ENCODE assay signal across 12 cellular contexts in genomic region chr2:208359632-208359986, GRCh38. TPM values are rescaled to one million over a fixed set of nuclear protein-coding genes. Genes with fewer than 3 reads are reported as not detected.
DNase-seq lines count a peak whose midpoint lies in the region; ATAC-seq and TF ChIP-seq lines count a peak whose summit lies in the region.
"Had no signal": no experiment of that assay in that cellular context is flagged by ENCODE, and none has a peak within 500 bp of the region (broad histone marks: within the 10 kb centered on the region; RNA-seq: fewer than 3 reads in every experiment).

No MANE protein-coding gene starts in this region.

- H3K18ac ChIP-seq in neuronal stem cell (ENCODE audit: low read length) = peak overlapping the region; percentile 49

- H3K27me3 Mint-ChIP-seq in endodermal cell (ENCODE audit: insufficient read depth) = no peaks in the 10 kb centered on the region
- H3K27me3 Mint-ChIP-seq: activated CD4-positive, alpha-beta memory T cell treated with anti-CD3 and anti-CD28 coated beads, Interleukin-2, amount 10 ng/mL, durations not matched to agents 7 days and 5 days had no signal

- no peak overlapping the region for H3K4me2 ChIP-seq in neuronal stem cell (ENCODE audit: insufficient read depth, low read length, poor library complexity, severe bottlenecking)

- H3K14ac ChIP-seq in neuronal stem cell (ENCODE audit: low read length) = no peak overlapping the region

- ATAC-seq in HG03045 (IDR thresholded peaks at IDR 0.05; ENCODE audit: unreplicated experiment) (no peak), GM19324 (IDR thresholded peaks at IDR 0.05; ENCODE audit: low FRiP score, unreplicated experiment) (no peak)

- no peak overlapping the region for H2BK12ac ChIP-seq in neuronal stem cell (ENCODE audit: low read length)

- no peak overlapping the region for H3K27ac ChIP-seq in endodermal cell (ENCODE audit: low read depth, low read length)
- no peak overlapping the region for H3K27ac ChIP-seq in neuronal stem cell (replicated peaks; ENCODE audit: low read length)

- no peak overlapping the region for H2BK15ac ChIP-seq in neuronal stem cell (ENCODE audit: low read length)

- H3K79me1 ChIP-seq in neuronal stem cell (ENCODE audit: low read depth, low read length) = no peaks in the 10 kb centered on the region

- peaks cover 4% of the 10 kb centered on the region for H3K9me3 ChIP-seq in endodermal cell (ENCODE audit: control insufficient read depth, low read length)
- peaks cover 3 to 5% of the 10 kb centered on the region in 2 donors for H3K9me3 ChIP-seq in neuronal stem cell (replicated peaks in 1 of 2; ENCODE audit: control insufficient read depth in 2 of 2, insufficient read depth in 1 of 2, low read depth in 1 of 2, low read length in 2 of 2)

- H2AK5ac ChIP-seq in neuronal stem cell (ENCODE audit: low read depth, low read length) = no peak overlapping the region

- H3K4me3 Mint-ChIP-seq in endodermal cell = no peak overlapping the region

- H3K4me1 ChIP-seq in endodermal cell (ENCODE audit: control insufficient read depth, insufficient read depth, low read length) (no peaks in the 10 kb centered on the region), neuronal stem cell (ENCODE audit: control insufficient read depth in 2 of 2, insufficient read depth in 1 of 2, low read depth in 1 of 2, low read length in 2 of 2) (peaks cover 3 to 7% of the 10 kb centered on the region in 2 donors)

- no peak overlapping the region for H2AFZ ChIP-seq in neuronal stem cell (ENCODE audit: low read length)

- no peak overlapping the region for H3K4ac ChIP-seq in neuronal stem cell (ENCODE audit: low read length)

- peaks cover 3% of the 10 kb centered on the region for H3K4me1 Mint-ChIP-seq in endodermal cell

- no peak overlapping the region for H4K91ac ChIP-seq in neuronal stem cell (ENCODE audit: low read depth, low read length, poor library complexity)

- no peak overlapping the region for H3K9ac ChIP-seq in endodermal cell (ENCODE audit: extremely low read depth, low read length, poor library complexity, severe bottlenecking)
- no peak overlapping the region for H3K9ac ChIP-seq in neuronal stem cell (ENCODE audit: low read depth, low read length, poor library complexity)

- H3K36me3 ChIP-seq in endodermal cell (ENCODE audit: control insufficient read depth, insufficient read depth, low read length) = peaks cover 43% of the 10 kb centered on the region
- peaks cover 7 to 28% of the 10 kb centered on the region in 2 donors for H3K36me3 ChIP-seq in neuronal stem cell (replicated peaks in 1 of 2; ENCODE audit: control insufficient read depth in 2 of 2, insufficient read depth in 2 of 2, low read length in 2 of 2)

- no peak overlapping the region for H3K23ac ChIP-seq in neuronal stem cell (ENCODE audit: low read depth, low read length, poor library complexity)

- H4K8ac ChIP-seq in neuronal stem cell (ENCODE audit: low read depth, low read length) = no peak overlapping the region

- TF ChIP-seq CTCF in endodermal cell (conservative IDR thresholded peaks at IDR 0.05) = no peak

- H3K4me3 ChIP-seq in endodermal cell (ENCODE audit: low read length) (no peak overlapping the region), neuronal stem cell (ENCODE audit: low read length in 2 of 2) (no peak overlapping the region)

- no peak overlapping the region for H3K27ac Mint-ChIP-seq in endodermal cell
- H3K27ac Mint-ChIP-seq: activated CD4-positive, alpha-beta memory T cell treated with anti-CD3 and anti-CD28 coated beads, Interleukin-2, amount 10 ng/mL, durations not matched to agents 7 days and 5 days had no signal

- no peaks in the 10 kb centered on the region for H3K27me3 ChIP-seq in endodermal cell (ENCODE audit: control insufficient read depth, insufficient read depth, low read length, poor library complexity, severe bottlenecking)
- H3K27me3 ChIP-seq in neuronal stem cell (ENCODE audit: control insufficient read depth in 3 of 3, insufficient read depth in 3 of 3, low read depth in 1 of 3, low read length in 3 of 3) = no peaks in the 10 kb centered on the region

- DNase-seq in GDM1 (lab: John Stamatoyannopoulos, UW) (peak; percentile 93), NCI-H2029 treated with DMSO at 0.1 percent for 48 hours (lab: John Stamatoyannopoulos, UW) (peak; percentile 82), endodermal cell (peak; percentile 81), neuronal stem cell (ENCODE audit: low spot score) (no peak), NCI-H1436 (lab: John Stamatoyannopoulos, UW) (no peak), nucleus accumbens (lab: John Stamatoyannopoulos, UW) (no peak)
- DNase-seq: activated CD4-positive, alpha-beta memory T cell treated with anti-CD3 and anti-CD28 coated beads, Interleukin-2, amount 10 ng/mL, durations not matched to agents 7 days and 5 days; NCI-H1694 treated with DMSO at 0.1 percent for 48 hours had no signal

- no peak overlapping the region for H2BK120ac ChIP-seq in neuronal stem cell (ENCODE audit: low read depth, low read length)

- no peak overlapping the region for H2BK5ac ChIP-seq in neuronal stem cell (ENCODE audit: low read length)

- H3K36me3 Mint-ChIP-seq in endodermal cell (ENCODE audit: low read depth) = peaks cover 36% of the 10 kb centered on the region

- H3K9me3 Mint-ChIP-seq in endodermal cell = peaks cover 9% of the 10 kb centered on the region
- H3K9me3 Mint-ChIP-seq: activated CD4-positive, alpha-beta memory T cell treated with anti-CD3 and anti-CD28 coated beads, Interleukin-2, amount 10 ng/mL, durations not matched to agents 7 days and 5 days had no signal

- WGBS in endodermal cell (ENCODE audit: insufficient coverage in 1 of 2, insufficient read length in 1 of 2), 2 experiments = 95 to 97% methylated on average over 9 to 17 of the region's 17 CpGs
- no CpG with 5 or more reads among the region's 17 CpGs for WGBS in neuronal stem cell (ENCODE audit: extremely low coverage in 2 of 2, insufficient read length in 2 of 2, insufficient replicate concordance in 1 of 2), 2 donors

RNA-seq across cellular contexts. Expression of gene PTH2R, which starts 47.0 kb away (rescaled TPM):
- under 1 TPM in 1 of 2 donors, not detected in 1; 0.37 TPM for total RNA-seq in endodermal cell
- not detected for polyA plus RNA-seq in endodermal cell (2013, experiment 1 of 2)
- polyA plus RNA-seq in endodermal cell (2013, experiment 2 of 2) = not detected
- 0.06 TPM for polyA plus RNA-seq in neuronal stem cell (2013, experiment 1 of 2)
- polyA plus RNA-seq in neuronal stem cell (2013, experiment 2 of 2) = 0.01 TPM
- total RNA-seq: astrocyte had no signal
- polyA plus RNA-seq: esophagus had no signal

Comparison
In these comparisons a context has a peak if more than half of its experiments do, and no peak if none do; other contexts are left out.
1. DNase-seq: peak in GDM1 (single experiment), NCI-H2029 treated with DMSO at 0.1 percent for 48 hours (single experiment) and endodermal cell (single experiment); none in neuronal stem cell (single experiment), NCI-H1436 (single experiment) and nucleus accumbens (0 of 56).